ENCODE assay signal across 3 cellular contexts in genomic region chr16:57030346-57030902, GRCh38.
TF ChIP-seq lines count a peak whose summit lies in the region.

No MANE protein-coding gene starts in this region.

TF ChIP-seq in SK-N-SH, 30 proteins besides CTCF, POLR2A, EP300 and RAD21 (continued from another document):
- peak; percentile 77; the same call in 1 of the 2 replicates for TF ChIP-seq REST (IDR thresholded peaks at IDR 0.05; ENCODE audit: low read depth, low read length)

TF ChIP-seq in SK-N-SH treated with all-trans-retinoic acid at 6 μM for 48 hours, 23 proteins besides CTCF, POLR2A, EP300 and RAD21 (continued from another document):
- TF ChIP-seq BACH2 (CRISPR knock-in tag; IDR thresholded peaks at IDR 0.05; ENCODE audit: borderline replicate concordance) (no peak), ARNTL (CRISPR knock-in tag; IDR thresholded peaks at IDR 0.05; ENCODE audit: borderline replicate concordance, low read depth) (no peak), ZNF70 (CRISPR knock-in tag; IDR thresholded peaks at IDR 0.05) (no peak), ISL1 (CRISPR knock-in tag; IDR thresholded peaks at IDR 0.05) (no peak), PATZ1 (CRISPR knock-in tag; IDR thresholded peaks at IDR 0.05; ENCODE audit: borderline replicate concordance) (no peak)
TF ChIP-seq in SK-N-SH treated with all-trans-retinoic acid at 6 μM for 48 hours: peak in this region for 0.

TF ChIP-seq in A549, 52 proteins besides CTCF, POLR2A, EP300 and RAD21 (continued from another document):
- TF ChIP-seq REST (IDR thresholded peaks at IDR 0.05), result peak; percentile 56; the same call in 1 of the 2 replicates
- no peak for TF ChIP-seq CEBPB (IDR thresholded peaks at IDR 0.05)
- no peak for TF ChIP-seq NPAS2 (CRISPR knock-in tag; IDR thresholded peaks at IDR 0.05; ENCODE audit: borderline replicate concordance)
- TF ChIP-seq MAZ (IDR thresholded peaks at IDR 0.05; ENCODE audit: borderline replicate concordance, low read depth, low read length), result no peak
- TF ChIP-seq MAFK (IDR thresholded peaks at IDR 0.05; ENCODE audit: partially characterized antibody), result no peak
- TF ChIP-seq PBX3 (IDR thresholded peaks at IDR 0.05), result no peak
- TF ChIP-seq CHD4 (IDR thresholded peaks at IDR 0.05; ENCODE audit: borderline replicate concordance), result no peak
- TF ChIP-seq ESRRA (IDR thresholded peaks at IDR 0.05; ENCODE audit: borderline replicate concordance, low read length), result no peak
- no peak for TF ChIP-seq JUNB (IDR thresholded peaks at IDR 0.05)
- no peak for TF ChIP-seq ELK1 (IDR thresholded peaks at IDR 0.05; ENCODE audit: low read depth, low read length)
- TF ChIP-seq ZC3H11A (IDR thresholded peaks at IDR 0.05), result no peak
- TF ChIP-seq ZFP36 (IDR thresholded peaks at IDR 0.05; ENCODE audit: borderline replicate concordance, partially characterized antibody), result no peak
- no peak for TF ChIP-seq RARB (CRISPR knock-in tag; IDR thresholded peaks at IDR 0.05)
- no peak for TF ChIP-seq RNF2 (IDR thresholded peaks at IDR 0.05; ENCODE audit: borderline replicate concordance, low read depth)
- TF ChIP-seq CBX8 (IDR thresholded peaks at IDR 0.05), result no peak
